ENCODE assay signal across 1 cellular context in the genomic region with DNA sequence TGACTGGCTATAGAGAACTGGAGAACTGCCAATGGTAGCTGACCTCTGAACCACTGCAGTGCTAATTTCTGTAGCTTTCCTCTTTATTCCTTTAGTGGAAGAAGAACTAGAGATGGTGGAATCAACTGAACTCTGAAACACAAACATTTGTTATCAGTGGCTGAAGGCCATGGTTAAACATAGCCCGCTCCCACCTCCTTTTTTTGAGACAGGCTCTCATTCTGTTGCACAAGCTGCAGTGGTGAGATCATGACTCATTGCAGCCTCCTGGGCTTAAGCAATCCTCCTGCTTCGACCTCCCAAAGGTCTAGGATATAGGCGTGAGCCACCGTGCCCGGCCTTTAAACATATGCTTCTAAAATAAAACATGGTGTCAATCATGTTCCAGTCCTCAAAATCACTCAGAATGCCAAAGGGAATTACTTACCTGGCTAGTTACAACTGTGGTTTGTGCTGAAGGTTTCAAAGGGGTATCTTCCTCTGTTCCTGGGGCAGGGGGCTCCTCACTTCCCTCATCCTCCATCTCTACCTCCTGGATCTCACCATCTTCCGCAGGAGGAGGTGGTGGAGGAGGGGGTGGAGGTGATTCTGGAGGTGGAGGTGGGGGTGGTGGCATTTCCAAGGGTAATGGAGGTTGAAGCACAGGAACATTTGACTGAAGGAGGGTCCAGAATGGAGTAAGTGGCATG.
TF ChIP-seq lines count a peak whose summit lies in the region.

No MANE protein-coding gene starts in this region.

TF ChIP-seq in IMR-90, 13 proteins besides CTCF, POLR2A, EP300 and RAD21:
- 0 out of 2 replicates have a peak, but pooled peaks have one; percentile 24 for TF ChIP-seq BHLHE40 (IDR thresholded peaks at IDR 0.05; ENCODE audit: low read depth, low read length)
- no peak for TF ChIP-seq CHD1 (IDR thresholded peaks at IDR 0.05; ENCODE audit: low read depth, low read length)
- TF ChIP-seq, protein P1, sequence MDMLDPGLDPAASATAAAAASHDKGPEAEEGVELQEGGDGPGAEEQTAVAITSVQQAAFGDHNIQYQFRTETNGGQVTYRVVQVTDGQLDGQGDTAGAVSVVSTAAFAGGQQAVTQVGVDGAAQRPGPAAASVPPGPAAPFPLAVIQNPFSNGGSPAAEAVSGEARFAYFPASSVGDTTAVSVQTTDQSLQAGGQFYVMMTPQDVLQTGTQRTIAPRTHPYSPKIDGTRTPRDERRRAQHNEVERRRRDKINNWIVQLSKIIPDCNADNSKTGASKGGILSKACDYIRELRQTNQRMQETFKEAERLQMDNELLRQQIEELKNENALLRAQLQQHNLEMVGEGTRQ (IDR thresholded peaks at IDR 0.05; ENCODE audit: low read depth, low read length), result no peak
- peak; percentile 95 for TF ChIP-seq RCOR1 (IDR thresholded peaks at IDR 0.05; ENCODE audit: insufficient replicate concordance, low read length)
- TF ChIP-seq FOS (IDR thresholded peaks at IDR 0.05; ENCODE audit: low read depth, low read length), result peak; percentile 94
- peak; percentile 98 for TF ChIP-seq CEBPB (IDR thresholded peaks at IDR 0.05; ENCODE audit: low read depth, low read length)
- TF ChIP-seq MAFK (IDR thresholded peaks at IDR 0.05; ENCODE audit: low read depth, low read length), result no peak
TF ChIP-seq in IMR-90: peak in this region for 4.
